ENCODE assay signal across 11 cellular contexts in genomic region chr14:99436247-99437180, GRCh38. TPM values are rescaled to one million over a fixed set of nuclear protein-coding genes. Genes with fewer than 3 reads are reported as not detected.
DNase-seq lines count a peak whose midpoint lies in the region; ATAC-seq and TF ChIP-seq lines count a peak whose summit lies in the region.
"Had no signal": no experiment of that assay in that cellular context is flagged by ENCODE, and none has a peak within 500 bp of the region (broad histone marks: within the 10 kb centered on the region; RNA-seq: fewer than 3 reads in every experiment).

No MANE protein-coding gene starts in this region.

- peaks cover 58% of the 10 kb centered on the region; the same call in 1 of the 2 replicates for H3K36me3 ChIP-seq in Loucy (ENCODE audit: insufficient read depth, low read length)
- peaks cover 25 to 53% (median 27%) of the 10 kb centered on the region in 3 donors for H3K36me3 ChIP-seq in tibial artery

- ATAC-seq in CD4-positive, alpha-beta T cell (ENCODE audit: poor library complexity), result peak; percentile 44
- no peak for ATAC-seq in naive thymus-derived CD8-positive, alpha-beta T cell
- no peak for ATAC-seq in GM21723 (IDR thresholded peaks at IDR 0.05; ENCODE audit: unreplicated experiment)

- POLR2A ChIA-PET in CD4-positive, alpha-beta T cell (lab: Charles Lee), result interaction anchor here (2.3 kb wide), 1 partner anchor 44 kb away, joined by 7 read pairs; the partner anchor contains the start of genes CCNK and SETD3
- POLR2A ChIA-PET in naive thymus-derived CD8-positive, alpha-beta T cell (lab: Charles Lee), result interaction anchor here (0.7 kb wide), 1 partner anchor 33 kb away, joined by 3 read pairs; no protein-coding TSS in a partner anchor

- H3K4me3 ChIP-seq in Loucy (ENCODE audit: low read length, poor library complexity, severe bottlenecking) (peak overlapping the region; percentile 38), tibial artery (no peak overlapping the region)

- no peaks in the 10 kb centered on the region for H3K9me3 Mint-ChIP-seq in CD4-positive, alpha-beta T cell
- H3K9me3 Mint-ChIP-seq in dendritic cell treated with granulocyte-macrophage colony-stimulating factor and Interleukin-4, amounts not matched to agents 40 ng/mL and 50 ng/mL, for 4 days, result no peaks in the 10 kb centered on the region
- H3K9me3 Mint-ChIP-seq in naive thymus-derived CD8-positive, alpha-beta T cell, result no peaks in the 10 kb centered on the region
- H3K9me3 Mint-ChIP-seq in chondrocyte (ENCODE audit: low read depth), result no peaks in the 10 kb centered on the region

- H3K4me3 Mint-ChIP-seq in CD4-positive, alpha-beta T cell, result peak overlapping the region; percentile 17
- no peak overlapping the region for H3K4me3 Mint-ChIP-seq in dendritic cell treated with granulocyte-macrophage colony-stimulating factor and Interleukin-4, amounts not matched to agents 40 ng/mL and 50 ng/mL, for 4 days
- peak overlapping the region in 7 of 10 donors; percentile 1 to 66 (median 46) for H3K4me3 Mint-ChIP-seq in naive thymus-derived CD8-positive, alpha-beta T cell
- H3K4me3 Mint-ChIP-seq in chondrocyte (ENCODE audit: unreplicated experiment), result no peak overlapping the region

- H3K9ac ChIP-seq in Loucy (ENCODE audit: low read depth, low read length, poor library complexity, severe bottlenecking), result peak overlapping the region; percentile 13
- H3K9ac ChIP-seq: KMS-11 had no signal

- H3K27ac ChIP-seq in CD4-positive, alpha-beta T cell (ENCODE audit: low read depth, low read length), result no peak overlapping the region
- H3K27ac ChIP-seq in tibial artery, result no peak overlapping the region
- H3K27ac ChIP-seq: KMS-11 had no signal

- H3K9me3 ChIP-seq in CD4-positive, alpha-beta T cell (ENCODE audit: control insufficient read depth, low read length), result no peaks in the 10 kb centered on the region
- H3K9me3 ChIP-seq in Loucy (ENCODE audit: insufficient read depth, low read depth, low read length), result no peaks in the 10 kb centered on the region
- no peaks in the 10 kb centered on the region for H3K9me3 ChIP-seq in tibial artery

- no peaks in the 10 kb centered on the region for H4K20me1 ChIP-seq in Loucy (ENCODE audit: insufficient read depth, low read length, poor library complexity, severe bottlenecking)

- H3K4me1 ChIP-seq in Loucy (ENCODE audit: insufficient read depth, low read length, poor library complexity, severe bottlenecking), result peaks cover 27% of the 10 kb centered on the region
- peaks cover 0 to 5% (median 2%) of the 10 kb centered on the region in 4 donors for H3K4me1 ChIP-seq in tibial artery

- no peak for TF ChIP-seq CTCF in CD4-positive, alpha-beta T cell (IDR thresholded peaks at IDR 0.05)
- TF ChIP-seq CTCF in Loucy (conservative IDR thresholded peaks at IDR 0.05; ENCODE audit: low read length), result no peak
- TF ChIP-seq CTCF in tibial artery (IDR thresholded peaks at IDR 0.05), result no peak
- TF ChIP-seq CTCF in chondrocyte (IDR thresholded peaks at IDR 0.05), result no peak

- H3K27ac Mint-ChIP-seq in CD4-positive, alpha-beta T cell, result peak overlapping the region; percentile 64
- peak overlapping the region; percentile 10 for H3K27ac Mint-ChIP-seq in dendritic cell treated with granulocyte-macrophage colony-stimulating factor and Interleukin-4, amounts not matched to agents 40 ng/mL and 50 ng/mL, for 4 days
- peak overlapping the region in 9 of 10 donors; percentile 47 to 91 (median 75) for H3K27ac Mint-ChIP-seq in naive thymus-derived CD8-positive, alpha-beta T cell
- no peak overlapping the region for H3K27ac Mint-ChIP-seq in chondrocyte (ENCODE audit: unreplicated experiment)

- intact Hi-C loops in CD4-positive, alpha-beta T cell (cut with DNase I, micrococcal nuclease), result no loop called here
- intact Hi-C loops in dendritic cell treated with granulocyte-macrophage colony-stimulating factor and Interleukin-4, amounts not matched to agents 40 ng/mL and 50 ng/mL, for 4 days (cut with micrococcal nuclease), result no loop called here
- intact Hi-C loops in tibial artery (cut with DNase I; ENCODE audit: low total_unique reads), result no loop called here

- peak overlapping the region; percentile 55 for H3K4me2 ChIP-seq in Loucy (ENCODE audit: low read depth, low read length, poor library complexity, severe bottlenecking)
- H3K4me2 ChIP-seq: KMS-11 had no signal

- CTCF ChIA-PET in CD4-positive, alpha-beta T cell (lab: Charles Lee), result no interaction called here

- no peaks in the 10 kb centered on the region for H3K9me2 ChIP-seq in Loucy (replicated peaks; ENCODE audit: low read depth, low read length)

- peaks cover 77% of the 10 kb centered on the region for H3K36me3 Mint-ChIP-seq in CD4-positive, alpha-beta T cell (ENCODE audit: low read depth)
- peaks cover 91% of the 10 kb centered on the region for H3K36me3 Mint-ChIP-seq in dendritic cell treated with granulocyte-macrophage colony-stimulating factor and Interleukin-4, amounts not matched to agents 40 ng/mL and 50 ng/mL, for 4 days (ENCODE audit: low read depth)
- H3K36me3 Mint-ChIP-seq in naive thymus-derived CD8-positive, alpha-beta T cell, result peaks cover 4 to 76% (median 23%) of the 10 kb centered on the region in 3 donors
- peaks cover 11% of the 10 kb centered on the region for H3K36me3 Mint-ChIP-seq in chondrocyte (ENCODE audit: low read depth)

- H3F3A ChIP-seq in Loucy (ENCODE audit: low read depth), result no peaks in the 10 kb centered on the region

- no peak overlapping the region for H2AFZ ChIP-seq in Loucy (ENCODE audit: low read length)

- H3K4me1 Mint-ChIP-seq in CD4-positive, alpha-beta T cell (ENCODE audit: low read depth), result peaks cover 56% of the 10 kb centered on the region
- H3K4me1 Mint-ChIP-seq in dendritic cell treated with granulocyte-macrophage colony-stimulating factor and Interleukin-4, amounts not matched to agents 40 ng/mL and 50 ng/mL, for 4 days (ENCODE audit: low read depth), result peaks cover 20% of the 10 kb centered on the region
- H3K4me1 Mint-ChIP-seq in naive thymus-derived CD8-positive, alpha-beta T cell, result peaks cover 24 to 58% (median 42%) of the 10 kb centered on the region in 4 donors
- H3K4me1 Mint-ChIP-seq in chondrocyte (ENCODE audit: low read depth), result peaks cover 19% of the 10 kb centered on the region

- H3K79me2 ChIP-seq in Loucy (ENCODE audit: insufficient read depth, low read length), result peaks cover 3% of the 10 kb centered on the region; the same call in 1 of the 2 replicates

- no peak for DNase-seq in CD4-positive, alpha-beta T cell
- no peak for DNase-seq in naive thymus-derived CD8-positive, alpha-beta T cell
- DNase-seq in NAMALWA (ENCODE audit: low spot score), result no peak
- no peak for DNase-seq in tibial artery
- no peak for DNase-seq in chondrocyte (ENCODE audit: low spot score)
- DNase-seq: EL, NCI-H2227 treated with DMSO at 0.1 percent for 48 hours had no signal

- no peaks in the 10 kb centered on the region for H3K27me3 ChIP-seq in CD4-positive, alpha-beta T cell (ENCODE audit: control insufficient read depth, insufficient read depth, low read length)
- H3K27me3 ChIP-seq in Loucy (ENCODE audit: insufficient read depth, low read length, poor library complexity, severe bottlenecking) (no peaks in the 10 kb centered on the region), tibial artery (no peaks in the 10 kb centered on the region)

- no peaks in the 10 kb centered on the region for H3K27me3 Mint-ChIP-seq in CD4-positive, alpha-beta T cell
- no peaks in the 10 kb centered on the region for H3K27me3 Mint-ChIP-seq in dendritic cell treated with granulocyte-macrophage colony-stimulating factor and Interleukin-4, amounts not matched to agents 40 ng/mL and 50 ng/mL, for 4 days
- H3K27me3 Mint-ChIP-seq in naive thymus-derived CD8-positive, alpha-beta T cell, result no peaks in the 10 kb centered on the region
- no peaks in the 10 kb centered on the region for H3K27me3 Mint-ChIP-seq in chondrocyte (ENCODE audit: low read depth)

RNA-seq across cellular contexts. Expression of gene SETD3, which starts 44.1 kb away (rescaled TPM):
- 10 to 100 TPM; 46.1 to 51.4 TPM for total RNA-seq in CD4-positive, alpha-beta T cell
- total RNA-seq in naive thymus-derived CD8-positive, alpha-beta T cell, result 10 to 100 TPM; 51.7 to 56.8 TPM
- polyA plus RNA-seq in naive thymus-derived CD8-positive, alpha-beta T cell, result 10 to 100 TPM; 32.2 to 35.6 (median 32.4) TPM
- total RNA-seq in chondrocyte, result 54.2 to 55.1 TPM (median 54.5 TPM) in 3 replicates

RNA-seq across cellular contexts. Expression of gene CCNK, which starts 44.7 kb away (rescaled TPM):
- 100 to 1,000 TPM; 140 to 151 TPM for total RNA-seq in CD4-positive, alpha-beta T cell
- total RNA-seq in naive thymus-derived CD8-positive, alpha-beta T cell, result 10 to 100 TPM; 82.8 to 92.5 TPM
- 10 to 100 TPM; 13.4 to 19.8 (median 14.0) TPM for polyA plus RNA-seq in naive thymus-derived CD8-positive, alpha-beta T cell
- 57.3 to 62.3 TPM (median 62.3 TPM) in 3 replicates for total RNA-seq in chondrocyte

Comparison
In these comparisons a context has a peak if more than half of its experiments do, and no peak if none do; other contexts are left out.
1. H3K4me3 Mint-ChIP-seq: peak in CD4-positive, alpha-beta T cell (single experiment) and naive thymus-derived CD8-positive, alpha-beta T cell (7 of 10); none in dendritic cell treated with granulocyte-macrophage colony-stimulating factor and Interleukin-4, amounts not matched to agents 40 ng/mL and 50 ng/mL, for 4 days (single experiment) and chondrocyte (single experiment).